ENCODE assay signal across 17 cellular contexts in the genomic region with DNA sequence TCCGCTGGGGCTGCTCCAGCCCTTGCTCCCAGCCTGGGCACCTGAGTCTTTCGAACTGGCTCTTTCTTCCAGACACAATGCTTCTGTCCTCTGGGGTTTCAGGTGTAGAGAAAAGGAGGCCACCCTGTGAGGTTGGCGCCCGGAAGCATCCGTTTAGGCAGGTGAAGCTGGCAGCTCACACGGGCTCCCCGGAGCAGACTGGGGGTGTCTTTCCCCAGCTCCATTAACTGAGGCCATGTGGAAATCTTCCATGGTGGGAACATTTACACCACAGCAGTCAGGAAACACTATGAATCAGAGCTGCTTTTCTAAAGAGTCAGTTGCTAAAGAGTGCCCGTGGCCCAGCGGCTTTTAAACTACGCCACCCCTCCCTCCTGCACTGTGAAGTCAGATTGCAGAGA.
"Had no signal": no experiment of that assay in that cellular context is flagged by ENCODE, and none has a peak within 500 bp of the region (broad histone marks: within the 10 kb centered on the region; RNA-seq: fewer than 3 reads in every experiment).

No MANE protein-coding gene starts in this region.

- H3K4me3 ChIP-seq: cardiac muscle cell, gastroesophageal sphincter, right lobe of liver, spleen had no signal

- DNase-seq: activated CD4-positive, alpha-beta T cell treated with anti-CD3 and anti-CD28 coated beads for 1 hour; activated CD4-positive, alpha-beta T cell treated with anti-CD3 and anti-CD28 coated beads, Interleukin-2, amount 50 U/mL, for 48 hours; activated CD8-positive, alpha-beta memory T cell treated with anti-CD3 and anti-CD28 coated beads, Interleukin-2, amount 10 ng/mL, durations not matched to agents 7 days and 5 days; activated effector memory CD4-positive, alpha-beta T cell treated with anti-CD3 and anti-CD28 coated beads, Interleukin-2, amount 50 U/mL, for 16 hours; activated T-cell treated with anti-CD3 and anti-CD28 coated beads, Interleukin-2, amount 50 U/mL, for 24 hours; cortex of kidney; effector memory CD4-positive, alpha-beta T cell; spleen; stimulated activated CD4-positive, alpha-beta T cell treated with anti-CD3 and anti-CD28 coated beads, Interleukin-1b, Interleukin-23, amount 100 ng/mL, for 48 hours; stimulated activated naive CD4-positive, alpha-beta T cell; trophoblast cell had no signal

- H3K36me3 ChIP-seq: cardiac muscle cell, neutrophil, right lobe of liver had no signal

- H3K9me3 ChIP-seq: gastroesophageal sphincter, neutrophil, right lobe of liver, spleen had no signal

- H3K27me3 ChIP-seq: cardiac muscle cell, gastroesophageal sphincter, neutrophil, right lobe of liver, spleen had no signal

- ATAC-seq: activated CD8-positive, alpha-beta memory T cell treated with anti-CD3 and anti-CD28 coated beads, Interleukin-2, amount 10 ng/mL, durations not matched to agents 7 days and 5 days; activated naive CD4-positive, alpha-beta T cell treated with anti-CD3 and anti-CD28 coated beads, Interleukin-2, amount 50 U/mL, for 72 hours; gastroesophageal sphincter; right lobe of liver had no signal

- H3K27ac ChIP-seq: cardiac muscle cell, epithelial cell of prostate, gastroesophageal sphincter, neutrophil, right lobe of liver, spleen had no signal
